ENCODE assay signal across 1 cellular context in genomic region chr7:104931181-104931781, GRCh38.
TF ChIP-seq lines count a peak whose summit lies in the region.

No MANE protein-coding gene starts in this region.

TF ChIP-seq in H1, 55 proteins besides CTCF, POLR2A, EP300 and RAD21:
- TF ChIP-seq BACH1 (IDR thresholded peaks at IDR 0.05; ENCODE audit: low read length) (no peak), GTF2F1 (IDR thresholded peaks at IDR 0.05; ENCODE audit: borderline replicate concordance, low read depth, low read length) (no peak), NANOG (IDR thresholded peaks at IDR 0.05; ENCODE audit: insufficient read depth, low read depth, low read length, poor library complexity, severe bottlenecking) (no peak), RXRA (IDR thresholded peaks at IDR 0.05; ENCODE audit: insufficient read depth, low read depth, low read length) (no peak), RBBP5 (IDR thresholded peaks at IDR 0.05; ENCODE audit: borderline replicate concordance, low read depth, low read length) (no peak), SP1 (IDR thresholded peaks at IDR 0.05; ENCODE audit: low read depth, low read length) (no peak), NRF1 (IDR thresholded peaks at IDR 0.05; ENCODE audit: low read depth, low read length) (no peak), CHD1 (IDR thresholded peaks at IDR 0.05; ENCODE audit: low read depth, low read length) (no peak), CBX5 (IDR thresholded peaks at IDR 0.05; ENCODE audit: low read depth, low read length) (no peak)
